Comparison of ENCODE assay signal across 18 cellular contexts in genomic region chr2:241373449-241373848, GRCh38. TPM values are rescaled to one million over a fixed set of nuclear protein-coding genes. Genes with fewer than 3 reads are reported as not detected.
DNase-seq lines count a peak whose midpoint lies in the region; ATAC-seq, FAIRE-seq and TF ChIP-seq lines count a peak whose summit lies in the region.
"Had no signal": no experiment of that assay in that cellular context is flagged by ENCODE, and none has a peak within 500 bp of the region (broad histone marks: within the 10 kb centered on the region; RNA-seq: fewer than 3 reads in every experiment).

No MANE protein-coding gene starts in this region.

- no peak overlapping the region for H3K27ac Mint-ChIP-seq in activated CD8-positive, alpha-beta T cell treated with anti-CD3 and anti-CD28 coated beads, Interleukin-2, amount 10 ng/mL, durations not matched to agents 7 days and 5 days
- H3K27ac Mint-ChIP-seq: activated CD4-positive, alpha-beta memory T cell treated with anti-CD3 and anti-CD28 coated beads, Interleukin-2, amount 10 ng/mL, durations not matched to agents 7 days and 5 days; activated T-helper 17 cell treated with anti-CD3 and anti-CD28 coated beads, Interleukin-2, amount 50 U/mL, for 72 hours; natural killer cell had no signal

- TF ChIP-seq CTCF in D721Med (IDR thresholded peaks at IDR 0.05; ENCODE audit: insufficient read depth, missing control alignments) = no peak
- TF ChIP-seq CTCF in uterus (IDR thresholded peaks at IDR 0.05) = no peak
- TF ChIP-seq CTCF in thyroid gland (IDR thresholded peaks at IDR 0.05) = no peak

- peak overlapping the region; percentile 52 for H3K9ac ChIP-seq in mucosa of stomach (ENCODE audit: low read length)

- 92 to 99% methylated on average over 3 of the region's 3 CpGs for WGBS in thyroid gland, 2 donors

- H3K9me3 ChIP-seq in mucosa of stomach (ENCODE audit: control insufficient read depth, low read length) (no peaks in the 10 kb centered on the region), uterus (no peaks in the 10 kb centered on the region), thyroid gland (no peaks in the 10 kb centered on the region)
- H3K9me3 ChIP-seq: heart right ventricle had no signal

- ATAC-seq in activated CD8-positive, alpha-beta T cell treated with anti-CD3 and anti-CD28 coated beads, Interleukin-2, amount 10 ng/mL, durations not matched to agents 7 days and 5 days = no peak
- ATAC-seq: activated T-helper 17 cell treated with anti-CD3 and anti-CD28 coated beads, Interleukin-2, amount 50 U/mL, for 72 hours; natural killer cell had no signal

- no peaks in the 10 kb centered on the region for H3K27me3 Mint-ChIP-seq in activated CD8-positive, alpha-beta T cell treated with anti-CD3 and anti-CD28 coated beads, Interleukin-2, amount 10 ng/mL, durations not matched to agents 7 days and 5 days (ENCODE audit: low read depth)
- H3K27me3 Mint-ChIP-seq: activated CD4-positive, alpha-beta memory T cell treated with anti-CD3 and anti-CD28 coated beads, Interleukin-2, amount 10 ng/mL, durations not matched to agents 7 days and 5 days; activated T-helper 17 cell treated with anti-CD3 and anti-CD28 coated beads, Interleukin-2, amount 50 U/mL, for 72 hours had no signal

- H3K27me3 ChIP-seq in mucosa of stomach (ENCODE audit: control insufficient read depth, insufficient read depth, low read length) (no peaks in the 10 kb centered on the region), uterus (no peaks in the 10 kb centered on the region), thyroid gland (no peaks in the 10 kb centered on the region)
- H3K27me3 ChIP-seq: heart right ventricle had no signal

- FAIRE-seq in D721Med (lab: Jason Lieb, UNC) = peak; percentile 90

- H3K9me3 Mint-ChIP-seq in activated CD8-positive, alpha-beta T cell treated with anti-CD3 and anti-CD28 coated beads, Interleukin-2, amount 10 ng/mL, durations not matched to agents 7 days and 5 days (ENCODE audit: insufficient read depth) = no peaks in the 10 kb centered on the region
- H3K9me3 Mint-ChIP-seq: activated CD4-positive, alpha-beta memory T cell treated with anti-CD3 and anti-CD28 coated beads, Interleukin-2, amount 10 ng/mL, durations not matched to agents 7 days and 5 days; activated T-helper 17 cell treated with anti-CD3 and anti-CD28 coated beads, Interleukin-2, amount 50 U/mL, for 72 hours; natural killer cell had no signal

- H3K4me3 Mint-ChIP-seq in activated CD8-positive, alpha-beta T cell treated with anti-CD3 and anti-CD28 coated beads, Interleukin-2, amount 10 ng/mL, durations not matched to agents 7 days and 5 days = no peak overlapping the region
- H3K4me3 Mint-ChIP-seq: activated CD4-positive, alpha-beta memory T cell treated with anti-CD3 and anti-CD28 coated beads, Interleukin-2, amount 10 ng/mL, durations not matched to agents 7 days and 5 days; activated T-helper 17 cell treated with anti-CD3 and anti-CD28 coated beads, Interleukin-2, amount 50 U/mL, for 72 hours; CD14-positive monocyte; natural killer cell had no signal

- H3K36me3 ChIP-seq in mucosa of stomach (ENCODE audit: control insufficient read depth, insufficient read depth, low read length) = no peaks in the 10 kb centered on the region
- no peaks in the 10 kb centered on the region for H3K36me3 ChIP-seq in uterus
- no peaks in the 10 kb centered on the region for H3K36me3 ChIP-seq in thyroid gland

- H3K4me3 ChIP-seq in mucosa of stomach (ENCODE audit: low read length) (peak overlapping the region; percentile 10), uterus (no peak overlapping the region), thyroid gland (replicated peaks in 1 of 3) (no peak overlapping the region)
- H3K4me3 ChIP-seq: coronary artery, heart right ventricle had no signal

- H3K4me1 ChIP-seq in mucosa of stomach (ENCODE audit: control insufficient read depth, insufficient read depth, low read length) (peaks cover 60% of the 10 kb centered on the region), uterus (peaks cover 0 to under 1% of the 10 kb centered on the region in 2 donors), thyroid gland (no peaks in the 10 kb centered on the region)

- CTCF ChIA-PET in activated CD8-positive, alpha-beta T cell treated with anti-CD3 and anti-CD28 coated beads, Interleukin-2, amount 10 ng/mL, durations not matched to agents 7 days and 5 days (lab: Charles Lee) = no interaction called here

- peaks cover 10% of the 10 kb centered on the region for H3K36me3 Mint-ChIP-seq in activated CD8-positive, alpha-beta T cell treated with anti-CD3 and anti-CD28 coated beads, Interleukin-2, amount 10 ng/mL, durations not matched to agents 7 days and 5 days (ENCODE audit: low read depth)
- H3K36me3 Mint-ChIP-seq: natural killer cell had no signal

- DNase-seq in D721Med (ENCODE audit: insufficient read length, low spot score) (peak; percentile 75), NAMALWA (ENCODE audit: low spot score) (peak; percentile 45), SHP77 treated with DMSO at 0.1 percent for 48 hours (lab: John Stamatoyannopoulos, UW) (peak; percentile 32), uterus (no peak), thyroid gland (no peak)
- no peak for DNase-seq in activated CD8-positive, alpha-beta T cell treated with anti-CD3 and anti-CD28 coated beads, Interleukin-2, amount 10 ng/mL, durations not matched to agents 7 days and 5 days
- DNase-seq: activated CD4-positive, alpha-beta memory T cell treated with anti-CD3 and anti-CD28 coated beads, Interleukin-2, amount 10 ng/mL, durations not matched to agents 7 days and 5 days; amniotic stem cell; GOT3; heart right ventricle; KBM-7; natural killer cell; right cardiac atrium; stimulated activated CD4-positive, alpha-beta T cell treated with anti-CD3 and anti-CD28 coated beads, Interleukin-2, amount 100 ng/mL, for 48 hours had no signal

- POLR2A ChIA-PET in activated CD8-positive, alpha-beta T cell treated with anti-CD3 and anti-CD28 coated beads, Interleukin-2, amount 10 ng/mL, durations not matched to agents 7 days and 5 days (lab: Charles Lee) = no interaction called here

- H3K27ac ChIP-seq in uterus = no peak overlapping the region
- H3K27ac ChIP-seq in thyroid gland = no peak overlapping the region
- H3K27ac ChIP-seq: coronary artery, heart right ventricle had no signal

- TF ChIP-seq POLR2A in uterus (IDR thresholded peaks at IDR 0.05) = no peak
- no peak for TF ChIP-seq POLR2A in thyroid gland (IDR thresholded peaks at IDR 0.05)

- no peaks in the 10 kb centered on the region for H3K4me1 Mint-ChIP-seq in activated CD8-positive, alpha-beta T cell treated with anti-CD3 and anti-CD28 coated beads, Interleukin-2, amount 10 ng/mL, durations not matched to agents 7 days and 5 days (ENCODE audit: low read depth)
- H3K4me1 Mint-ChIP-seq: activated T-helper 17 cell treated with anti-CD3 and anti-CD28 coated beads, Interleukin-2, amount 50 U/mL, for 72 hours had no signal

- intact Hi-C loops in uterus (cut with DNase I; ENCODE audit: low total_unique reads) = no loop called here
- intact Hi-C loops in thyroid gland (cut with DNase I) = no loop called here

RNA-seq across cellular contexts. Expression of gene FARP2, which starts 17.4 kb away (rescaled TPM):
- 10 to 100 TPM; 20.0 to 92.0 (median 40.6) TPM for total RNA-seq in uterus
- total RNA-seq in activated CD8-positive, alpha-beta T cell treated with anti-CD3 and anti-CD28 coated beads, Interleukin-2, amount 10 ng/mL, durations not matched to agents 7 days and 5 days = 10 to 100 TPM; 19.3 to 22.7 TPM
- 10 to 100 TPM; 16.9 to 24.1 (median 20.3) TPM for total RNA-seq in thyroid gland

RNA-seq across cellular contexts. Expression of gene SEPTIN2, which starts 57.7 kb away (rescaled TPM):
- 100 to 1,000 TPM; 135 to 631 (median 268) TPM for total RNA-seq in uterus
- 100 to 1,000 TPM; 247 TPM for total RNA-seq in activated CD8-positive, alpha-beta T cell treated with anti-CD3 and anti-CD28 coated beads, Interleukin-2, amount 10 ng/mL, durations not matched to agents 7 days and 5 days
- 100 to 1,000 TPM; 340 to 417 (median 365) TPM for total RNA-seq in thyroid gland

RNA-seq across cellular contexts. Expression of gene HDLBP, which starts 58.0 kb away (rescaled TPM):
- 1,000 to 10,000 TPM in 1 of 4 donors, 100 to 1,000 TPM in 3; 226 to 1,465 (median 466) TPM for total RNA-seq in uterus
- 100 to 1,000 TPM; 186 to 187 TPM for total RNA-seq in activated CD8-positive, alpha-beta T cell treated with anti-CD3 and anti-CD28 coated beads, Interleukin-2, amount 10 ng/mL, durations not matched to agents 7 days and 5 days
- 100 to 1,000 TPM; 303 to 490 (median 435) TPM for total RNA-seq in thyroid gland

Comparison
In these comparisons a context has a peak if more than half of its experiments do, and no peak if none do; other contexts are left out.
1. DNase-seq: peak in D721Med (single experiment), NAMALWA (single experiment) and SHP77 treated with DMSO at 0.1 percent for 48 hours (single experiment); none in uterus (0 of 2), activated CD8-positive, alpha-beta T cell treated with anti-CD3 and anti-CD28 coated beads, Interleukin-2, amount 10 ng/mL, durations not matched to agents 7 days and 5 days (single experiment) and thyroid gland (0 of 2).